18 cellular contexts compared by ENCODE assay signal in the genomic region with DNA sequence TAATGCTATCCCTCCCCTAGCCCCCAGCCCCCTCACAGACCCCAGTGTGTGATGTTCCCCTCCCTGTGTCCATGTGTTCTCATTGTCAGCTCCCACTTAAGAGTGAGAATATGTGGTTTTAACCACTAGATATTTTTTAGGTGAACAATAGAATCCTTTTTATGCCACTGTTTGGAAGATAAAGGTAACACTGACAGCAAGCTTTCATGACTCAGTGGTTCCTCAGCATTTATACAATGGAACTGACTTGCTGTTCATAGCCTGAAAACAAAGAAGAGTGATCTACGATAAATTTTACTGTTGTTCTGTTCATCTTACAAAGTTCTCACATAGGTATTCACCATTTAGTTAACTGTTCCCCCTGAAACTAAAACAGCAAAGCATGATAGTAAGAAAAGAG.
DNase-seq lines count a peak whose midpoint lies in the region; ATAC-seq, FAIRE-seq and TF ChIP-seq lines count a peak whose summit lies in the region.
"Had no signal": no experiment of that assay in that cellular context is flagged by ENCODE, and none has a peak within 500 bp of the region (broad histone marks: within the 10 kb centered on the region; RNA-seq: fewer than 3 reads in every experiment).

No MANE protein-coding gene starts in this region.

- no peak overlapping the region for H3K14ac ChIP-seq in H9 (ENCODE audit: insufficient read depth, low read length)

- peaks cover 2 to 9% (median 3%) of the 10 kb centered on the region in 3 experiments; a peak in 4 of 7 replicates for H3K36me3 Mint-ChIP-seq in H9 (ENCODE audit: insufficient read depth in 1 of 3, low read depth in 3 of 3)

- no peaks in the 10 kb centered on the region for H3K23me2 ChIP-seq in H9 (ENCODE audit: insufficient read length, low read depth, low read length, poor library complexity, severe bottlenecking)

- H3K36me3 ChIP-seq in mammary epithelial cell (ENCODE audit: insufficient read depth, low read length), result peaks cover 14% of the 10 kb centered on the region
- H3K36me3 ChIP-seq in breast epithelium, result peaks cover 7% of the 10 kb centered on the region
- H3K36me3 ChIP-seq in bronchial epithelial cell (ENCODE audit: control insufficient read depth, insufficient read depth, low read length), result peaks cover 1% of the 10 kb centered on the region

- H2BK12ac ChIP-seq in H9 (ENCODE audit: insufficient read length, low read depth, low read length), result no peak overlapping the region

- H3K23ac ChIP-seq in H9 (ENCODE audit: insufficient read length, low read depth, low read length), result no peak overlapping the region

- H3K4me2 ChIP-seq in mammary epithelial cell (ENCODE audit: insufficient read depth, low read depth, low read length) (no peak overlapping the region), H9 (ENCODE audit: insufficient read depth, insufficient read length, low read length) (no peak overlapping the region)
- H3K4me2 ChIP-seq: BLaER1 had no signal

- H3K4me3 ChIP-seq in mammary epithelial cell (replicated peaks in 1 of 3; ENCODE audit: insufficient read depth in 1 of 3, low read depth in 2 of 3, low read length in 3 of 3) (no peak overlapping the region), breast epithelium (no peak overlapping the region), bronchial epithelial cell (ENCODE audit: low read depth, low read length) (no peak overlapping the region)
- H3K4me3 ChIP-seq: BLaER1 had no signal

- no peak overlapping the region for H2BK20ac ChIP-seq in H9 (ENCODE audit: low read depth, low read length, poor library complexity, severe bottlenecking)

- H3K27me3 ChIP-seq in mammary epithelial cell (ENCODE audit: insufficient read depth, low read length) (no peaks in the 10 kb centered on the region), breast epithelium (no peaks in the 10 kb centered on the region), bronchial epithelial cell (ENCODE audit: control insufficient read depth, insufficient read depth, low read length) (no peaks in the 10 kb centered on the region), foreskin keratinocyte (no peaks in the 10 kb centered on the region), H9 (ENCODE audit: insufficient read depth, low read length) (no peaks in the 10 kb centered on the region)
- H3K27me3 ChIP-seq: BLaER1 had no signal

- H4K8ac ChIP-seq in H9 (replicated peaks; ENCODE audit: insufficient read length, low read depth, low read length), result no peak overlapping the region

- no peak overlapping the region for H2AFZ ChIP-seq in mammary epithelial cell (ENCODE audit: low read depth, low read length)
- H2AFZ ChIP-seq in H9 (ENCODE audit: low read length), result no peak overlapping the region

- no peaks in the 10 kb centered on the region for H4K20me1 ChIP-seq in mammary epithelial cell (ENCODE audit: insufficient read depth, low read length)
- H4K20me1 ChIP-seq in H9 (ENCODE audit: control insufficient read depth, insufficient read depth, insufficient read length), result no peaks in the 10 kb centered on the region
- H4K20me1 ChIP-seq: BLaER1 had no signal

- H3K79me2 ChIP-seq in mammary epithelial cell (ENCODE audit: insufficient read depth, low read length), result no peaks in the 10 kb centered on the region
- no peaks in the 10 kb centered on the region for H3K79me2 ChIP-seq in H9 (ENCODE audit: insufficient read depth, low read length)

- H3T11ph ChIP-seq in H9 (ENCODE audit: low read length), result no peak overlapping the region

- no peak overlapping the region for H2BK120ac ChIP-seq in H9 (ENCODE audit: low read depth, low read length, poor library complexity, severe bottlenecking)

- TF ChIP-seq CTCF in mammary epithelial cell (conservative IDR thresholded peaks at IDR 0.05 in 1 of 2, IDR thresholded peaks at IDR 0.05 in 1 of 2; ENCODE audit: extremely low read depth in 1 of 2, insufficient read depth in 1 of 2, low read depth in 1 of 2, low read length in 2 of 2) (no peak), breast epithelium (IDR thresholded peaks at IDR 0.05) (no peak), bronchial epithelial cell (IDR thresholded peaks at IDR 0.05; ENCODE audit: insufficient read depth, low read length, severe bottlenecking) (no peak), foreskin keratinocyte (conservative IDR thresholded peaks at IDR 0.05) (no peak), H9 (conservative IDR thresholded peaks at IDR 0.05) (no peak)

- H3K18ac ChIP-seq in H9 (ENCODE audit: insufficient read length, low read depth, low read length), result no peak overlapping the region

- no peaks in the 10 kb centered on the region for H3K9me3 ChIP-seq in mammary epithelial cell (replicated peaks; ENCODE audit: insufficient read depth, low read length)
- no peaks in the 10 kb centered on the region for H3K9me3 ChIP-seq in breast epithelium
- no peaks in the 10 kb centered on the region for H3K9me3 ChIP-seq in H9 (ENCODE audit: control insufficient read depth, low read depth, low read length)
- H3K9me3 ChIP-seq: Caco-2 had no signal

- no peaks in the 10 kb centered on the region for H3K27me3 Mint-ChIP-seq in H9 (ENCODE audit: low read depth)
- H3K27me3 Mint-ChIP-seq: CD8-positive, alpha-beta memory T cell; IgD-negative memory B cell had no signal

- H3K27ac ChIP-seq in mammary epithelial cell (ENCODE audit: insufficient read depth, low read depth, low read length), result peak overlapping the region; percentile 35
- H3K27ac ChIP-seq in breast epithelium, result no peak overlapping the region
- peak overlapping the region; percentile 63 for H3K27ac ChIP-seq in foreskin keratinocyte
- no peak overlapping the region for H3K27ac ChIP-seq in H9 (ENCODE audit: insufficient read length, low read depth, low read length)
- H3K27ac ChIP-seq: 22Rv1, BLaER1 had no signal

- H3K9ac ChIP-seq in mammary epithelial cell (ENCODE audit: insufficient read depth, low read length) (no peak overlapping the region), H9 (ENCODE audit: extremely low read depth, insufficient read length, low read length) (no peak overlapping the region)
- H3K9ac ChIP-seq: BLaER1 had no signal

- in situ Hi-C loops in mammary epithelial cell (cut with MboI; ENCODE audit: low sequenced_read_pairs in 2 of 2), result no loop called here

- no peak overlapping the region for H3K4ac ChIP-seq in H9 (ENCODE audit: low read depth, low read length)

- H3K79me1 ChIP-seq in H9 (ENCODE audit: insufficient read depth, low read depth, low read length, poor library complexity, severe bottlenecking), result no peaks in the 10 kb centered on the region

- H2BK15ac ChIP-seq in H9 (ENCODE audit: low read depth, low read length), result no peak overlapping the region

- peaks cover 7% of the 10 kb centered on the region for H3K4me1 ChIP-seq in mammary epithelial cell (ENCODE audit: insufficient read depth, low read length)
- H3K4me1 ChIP-seq in breast epithelium, result no peaks in the 10 kb centered on the region
- H3K4me1 ChIP-seq in foreskin keratinocyte, result peaks cover 19% of the 10 kb centered on the region
- no peaks in the 10 kb centered on the region for H3K4me1 ChIP-seq in H9 (ENCODE audit: insufficient read depth, low read length)
- H3K4me1 ChIP-seq: BLaER1, Caco-2 had no signal

- CTCF ChIA-PET in mammary epithelial cell (lab: Charles Lee; ENCODE audit: low non-redundant PET), result no interaction called here

- no peak for TF ChIP-seq POLR2A in breast epithelium (IDR thresholded peaks at IDR 0.05)

- H3K4me3 Mint-ChIP-seq in H9, result no peak overlapping the region
- H3K4me3 Mint-ChIP-seq: CD8-positive, alpha-beta memory T cell; IgD-negative memory B cell had no signal

- no peak overlapping the region for H4K5ac ChIP-seq in H9 (ENCODE audit: insufficient read length, low read depth, low read length)

- peaks cover under 1 to 3% of the 10 kb centered on the region in 2 experiments; a peak in 2 of 5 replicates for H3K9me3 Mint-ChIP-seq in H9
- H3K9me3 Mint-ChIP-seq: IgD-negative memory B cell had no signal

- DNase-seq in mammary epithelial cell, result peak; percentile 51
- DNase-seq in breast epithelium (ENCODE audit: low spot score in 2 of 2), result no peak
- peak; percentile 2 for DNase-seq in bronchial epithelial cell (ENCODE audit: low read depth)
- DNase-seq in foreskin keratinocyte, result peak; percentile 32 to 69
- no peak for DNase-seq in posterior vena cava (ENCODE audit: low spot score)
- DNase-seq in SK-N-DZ (ENCODE audit: low spot score), result no peak
- no peak for DNase-seq in H9
- DNase-seq: AML-193; Caco-2; CD8-positive, alpha-beta memory T cell; DND-41; GF-D8 had no signal

- no peaks in the 10 kb centered on the region for H3K4me1 Mint-ChIP-seq in H9
- H3K4me1 Mint-ChIP-seq: CD8-positive, alpha-beta memory T cell; IgD-negative memory B cell had no signal

- FAIRE-seq in bronchial epithelial cell (lab: Jason Lieb, UNC), result no peak
- FAIRE-seq: GM19239 had no signal

- no TSS peak for BruUV-seq in mammary epithelial cell (replicated peaks; lab: Mats Ljungman, UMichigan)

- H2AK5ac ChIP-seq in H9 (ENCODE audit: insufficient read length, low read length), result no peak overlapping the region

- ATAC-seq in foreskin keratinocyte (peak; percentile 94), HG02759 (IDR thresholded peaks at IDR 0.05; ENCODE audit: unreplicated experiment) (no peak)
- ATAC-seq: HCT116 had no signal

- intact Hi-C loops in mammary epithelial cell (cut with micrococcal nuclease) (no loop called here), breast epithelium (cut with DNase I; ENCODE audit: low total_unique reads) (no loop called here), posterior vena cava (cut with DNase I) (no loop called here)

- H3K56ac ChIP-seq in H9 (ENCODE audit: insufficient read length, low read depth, low read length), result no peak overlapping the region

- H2BK5ac ChIP-seq in H9 (ENCODE audit: insufficient read length, low read length), result no peak overlapping the region

- WGBS in mammary epithelial cell (ENCODE audit: low coverage, missing lambda C conversion rate), result 40% methylated on average over 1 of the region's 1 CpG
- no CpG with 5 or more reads among the region's 1 CpG for WGBS in H9 (ENCODE audit: extremely low coverage, insufficient read length, low lambda C conversion rate)

- dilution Hi-C loops in mammary epithelial cell (cut with HindIII; ENCODE audit: low sequenced_read_pairs), result no loop called here

- H3K27ac Mint-ChIP-seq in H9, result no peak overlapping the region
- H3K27ac Mint-ChIP-seq: CD8-positive, alpha-beta memory T cell; IgD-negative memory B cell had no signal

- no peak overlapping the region for H4K91ac ChIP-seq in H9 (ENCODE audit: insufficient read length, low read depth, low read length)

Comparison
In these comparisons a context has a peak if more than half of its experiments do, and no peak if none do; other contexts are left out.
1. DNase-seq: peak in mammary epithelial cell (single experiment), bronchial epithelial cell (single experiment) and foreskin keratinocyte (2 of 2); none in breast epithelium (0 of 2), posterior vena cava (single experiment), SK-N-DZ (single experiment) and H9 (single experiment).
2. H3K27ac ChIP-seq: peak in mammary epithelial cell (single experiment) and foreskin keratinocyte (single experiment); none in breast epithelium (0 of 2) and H9 (single experiment).